In genomic region chr15:74817370-74817737, GRCh38 we compare ENCODE assay signal across 10 cellular contexts. TPM values are rescaled to one million over a fixed set of nuclear protein-coding genes. Genes with fewer than 3 reads are reported as not detected.
DNase-seq lines count a peak whose midpoint lies in the region; ATAC-seq and TF ChIP-seq lines count a peak whose summit lies in the region.
"Had no signal": no experiment of that assay in that cellular context is flagged by ENCODE, and none has a peak within 500 bp of the region (broad histone marks: within the 10 kb centered on the region; RNA-seq: fewer than 3 reads in every experiment).

No MANE protein-coding gene starts in this region.

- H3K27ac Mint-ChIP-seq in activated CD8-positive, alpha-beta memory T cell treated with anti-CD3 and anti-CD28 coated beads, Interleukin-2, amount 10 ng/mL, durations not matched to agents 7 days and 5 days, result no peak overlapping the region
- H3K27ac Mint-ChIP-seq: activated CD4-positive, alpha-beta T cell treated with anti-CD3 and anti-CD28 coated beads, Interleukin-2, amount 10 ng/mL, durations not matched to agents 24 days and 14 days had no signal

- H3K27ac ChIP-seq in HCT116 (ENCODE audit: low read depth, low read length) (no peak overlapping the region; the same call in 1 of the 2 replicates), gastroesophageal sphincter (peak overlapping the region in 3 of 4 donors; percentile 33 to 59 (median 49))

- CTCF ChIA-PET in HCT116 (lab: Charles Lee), result no interaction called here
- CTCF ChIA-PET in activated CD8-positive, alpha-beta memory T cell treated with anti-CD3 and anti-CD28 coated beads, Interleukin-2, amount 10 ng/mL, durations not matched to agents 7 days and 5 days (lab: Charles Lee), result interaction anchor here (1.1 to 9.2 kb wide), 3 partner anchors 10 to 47 kb away, joined by 5 to 53 read pairs (median 7); no protein-coding TSS in a partner anchor

- H3K9me3 ChIP-seq in HCT116 (ENCODE audit: control insufficient read depth in 1 of 2, insufficient read depth in 1 of 2, low read depth in 1 of 2, low read length in 2 of 2) (no peaks in the 10 kb centered on the region), gastroesophageal sphincter (no peaks in the 10 kb centered on the region)

- H3K27me3 ChIP-seq in HCT116 (ENCODE audit: insufficient read depth, low read length) (no peaks in the 10 kb centered on the region), gastroesophageal sphincter (peaks cover 4% of the 10 kb centered on the region)

- RAD21 ChIA-PET in HCT116 (lab: Charles Lee; ENCODE audit: low non-redundant PET in 1 of 2, low total read pairs in 2 of 2, uncharacterized antibody in 2 of 2, unreplicated experiment in 2 of 2), result interaction anchor here in 1 of 2 experiments (0.5 kb wide), 1 partner anchor 132 kb away, joined by 3 read pairs; no protein-coding TSS in a partner anchor

- no peak for ATAC-seq in HCT116
- peak; percentile 78 for ATAC-seq in gastroesophageal sphincter
- no peak for ATAC-seq in activated CD8-positive, alpha-beta memory T cell treated with anti-CD3 and anti-CD28 coated beads, Interleukin-2, amount 10 ng/mL, durations not matched to agents 7 days and 5 days
- ATAC-seq in HG02798 (IDR thresholded peaks at IDR 0.05; ENCODE audit: poor library complexity, unreplicated experiment), result no peak
- ATAC-seq in GM18517 (IDR thresholded peaks at IDR 0.05; ENCODE audit: unreplicated experiment), result no peak

- H3K4me3 ChIP-seq in HCT116 (replicated peaks in 1 of 2; ENCODE audit: low read depth in 1 of 2, low read length in 2 of 2), result no peak overlapping the region
- no peak overlapping the region for H3K4me3 ChIP-seq in gastroesophageal sphincter

- H3K36me3 ChIP-seq in HCT116 (ENCODE audit: control insufficient read depth in 1 of 2, insufficient read depth in 2 of 2, low read length in 2 of 2) (no peaks in the 10 kb centered on the region), gastroesophageal sphincter (no peaks in the 10 kb centered on the region)

- H3K9ac ChIP-seq in HCT116 (ENCODE audit: low read length), result no peak overlapping the region

- H4K20me1 ChIP-seq in HCT116 (ENCODE audit: insufficient read depth), result no peaks in the 10 kb centered on the region

- no peak for DNase-seq in HCT116 (ENCODE audit: low read depth, low spot score)
- peak; percentile 29 for DNase-seq in SHP77 treated with DMSO at 0.1 percent for 48 hours (lab: John Stamatoyannopoulos, UW)
- peak; percentile 13 for DNase-seq in renal cortical epithelial cell (ENCODE audit: low read depth)
- no peak for DNase-seq in activated CD8-positive, alpha-beta memory T cell treated with anti-CD3 and anti-CD28 coated beads, Interleukin-2, amount 10 ng/mL, durations not matched to agents 7 days and 5 days
- no peak for DNase-seq in NCI-H1930 (lab: John Stamatoyannopoulos, UW)
- DNase-seq: activated CD4-positive, alpha-beta T cell treated with anti-CD3 and anti-CD28 coated beads, Interleukin-2, amount 10 ng/mL, durations not matched to agents 24 days and 14 days had no signal

- TF ChIP-seq CTCF in HCT116 (IDR thresholded peaks at IDR 0.05 in 2 of 3, conservative IDR thresholded peaks at IDR 0.05 in 1 of 3; ENCODE audit: borderline replicate concordance in 1 of 3, insufficient read depth in 1 of 3, low read depth in 2 of 3, low read length in 2 of 3) (no peak), gastroesophageal sphincter (IDR thresholded peaks at IDR 0.05) (peak in 2 of 4 experiments; percentile 50 to 60)

- BruUV-seq in HCT116 (replicated peaks; lab: Mats Ljungman, UMichigan), result no TSS peak

- intact Hi-C loops in HCT116 (cut with micrococcal nuclease), result no loop called here

- TF ChIP-seq POLR2A in HCT116 (IDR thresholded peaks at IDR 0.05; ENCODE audit: borderline replicate concordance, extremely low read depth, insufficient read depth, insufficient read length), result no peak
- TF ChIP-seq POLR2A in gastroesophageal sphincter (IDR thresholded peaks at IDR 0.05), result no peak

- no peak for TF ChIP-seq EP300 in gastroesophageal sphincter (IDR thresholded peaks at IDR 0.05)

- H3K79me2 ChIP-seq in HCT116 (ENCODE audit: insufficient read depth, low read length), result no peaks in the 10 kb centered on the region

- 11% methylated on average over 8 of the region's 9 CpGs; no CpG with 5 or more reads in 1 of the 2 donors for WGBS in gastroesophageal sphincter (ENCODE audit: low coverage in 1 of 2), 2 donors

- H3K4me2 ChIP-seq in HCT116 (ENCODE audit: low read length), result peak overlapping the region; percentile 32; the same call in 1 of the 2 replicates

- no peaks in the 10 kb centered on the region for H3K9me2 ChIP-seq in HCT116 (ENCODE audit: insufficient read depth)

- no peak overlapping the region for H2AFZ ChIP-seq in HCT116 (ENCODE audit: low read depth, low read length, poor library complexity, severe bottlenecking)

- no peaks in the 10 kb centered on the region for H3K9me3 Mint-ChIP-seq in activated CD8-positive, alpha-beta memory T cell treated with anti-CD3 and anti-CD28 coated beads, Interleukin-2, amount 10 ng/mL, durations not matched to agents 7 days and 5 days (ENCODE audit: low read depth)
- H3K9me3 Mint-ChIP-seq: activated CD4-positive, alpha-beta T cell treated with anti-CD3 and anti-CD28 coated beads, Interleukin-2, amount 10 ng/mL, durations not matched to agents 24 days and 14 days had no signal

- TF ChIP-seq RAD21 in HCT116 (IDR thresholded peaks at IDR 0.05; ENCODE audit: low read depth), result no peak

- POLR2A ChIA-PET in HCT116 (lab: Charles Lee), result no interaction called here

- H3K36me3 Mint-ChIP-seq in activated CD8-positive, alpha-beta memory T cell treated with anti-CD3 and anti-CD28 coated beads, Interleukin-2, amount 10 ng/mL, durations not matched to agents 7 days and 5 days, result no peaks in the 10 kb centered on the region

- H3K4me1 Mint-ChIP-seq in activated CD8-positive, alpha-beta memory T cell treated with anti-CD3 and anti-CD28 coated beads, Interleukin-2, amount 10 ng/mL, durations not matched to agents 7 days and 5 days, result peaks cover 15% of the 10 kb centered on the region

- no peak overlapping the region for H3K4me3 Mint-ChIP-seq in activated CD8-positive, alpha-beta memory T cell treated with anti-CD3 and anti-CD28 coated beads, Interleukin-2, amount 10 ng/mL, durations not matched to agents 7 days and 5 days
- H3K4me3 Mint-ChIP-seq: activated CD4-positive, alpha-beta T cell treated with anti-CD3 and anti-CD28 coated beads, Interleukin-2, amount 10 ng/mL, durations not matched to agents 24 days and 14 days had no signal

- peaks cover 20 to 43% of the 10 kb centered on the region in 2 experiments for H3K4me1 ChIP-seq in HCT116 (ENCODE audit: control insufficient read depth in 1 of 2, insufficient read depth in 2 of 2, low read length in 2 of 2)
- H3K4me1 ChIP-seq in gastroesophageal sphincter, result peaks cover 0 to 44% (median 14%) of the 10 kb centered on the region in 3 donors

- no peaks in the 10 kb centered on the region for H3K27me3 Mint-ChIP-seq in activated CD8-positive, alpha-beta memory T cell treated with anti-CD3 and anti-CD28 coated beads, Interleukin-2, amount 10 ng/mL, durations not matched to agents 7 days and 5 days

TF ChIP-seq in HCT116, 20 proteins besides CTCF, POLR2A, EP300 and RAD21 (continues in another document):
- no peak for TF ChIP-seq JUND (IDR thresholded peaks at IDR 0.05)
- TF ChIP-seq ZBTB33 (IDR thresholded peaks at IDR 0.05; ENCODE audit: extremely low read depth, insufficient replicate concordance, low read length), result no peak
- TF ChIP-seq CBX3 (IDR thresholded peaks at IDR 0.05; ENCODE audit: low read depth), result no peak

RNA-seq across cellular contexts. Expression of gene LMAN1L, which starts 4.7 kb away (rescaled TPM):
- total RNA-seq in HCT116 (2021; ENCODE audit: unreplicated experiment) (0.17 TPM), gastroesophageal sphincter (under 1 TPM in 1 of 4 donors, not detected in 3; 0.27 TPM), renal cortical epithelial cell (not detected in 2 replicates)
- polyA plus RNA-seq in HCT116 (2012), result 0.01 and 0.06 TPM in 2 replicates
- total RNA-seq in activated CD8-positive, alpha-beta memory T cell treated with anti-CD3 and anti-CD28 coated beads, Interleukin-2, amount 10 ng/mL, durations not matched to agents 7 days and 5 days, result not detected
- total RNA-seq: fibroblast of lung had no signal
- polyA plus RNA-seq: fibroblast of lung had no signal

RNA-seq across cellular contexts. Expression of gene CPLX3, which starts 9.1 kb away (rescaled TPM):
- total RNA-seq in HCT116 (2021; ENCODE audit: unreplicated experiment) (not detected), gastroesophageal sphincter (not detected), renal cortical epithelial cell (not detected in 2 replicates)
- polyA plus RNA-seq in HCT116 (2012), result not detected in 2 replicates
- under 1 TPM in 1 of 2 experiments, not detected in 1; 0.35 TPM for total RNA-seq in activated CD8-positive, alpha-beta memory T cell treated with anti-CD3 and anti-CD28 coated beads, Interleukin-2, amount 10 ng/mL, durations not matched to agents 7 days and 5 days
- total RNA-seq: fibroblast of lung had no signal
- polyA plus RNA-seq: fibroblast of lung had no signal

RNA-seq across cellular contexts. Expression of gene ULK3, which starts 25.6 kb away (rescaled TPM):
- total RNA-seq in HCT116 (2021; ENCODE audit: unreplicated experiment) (48.4 TPM), gastroesophageal sphincter (10 to 100 TPM; 26.4 to 51.8 (median 32.7) TPM), renal cortical epithelial cell (13.4 and 20.4 TPM in 2 replicates)
- polyA plus RNA-seq in HCT116 (2012), result 39.5 and 45.9 TPM in 2 replicates
- 10 to 100 TPM; 48.5 to 58.6 TPM for total RNA-seq in activated CD8-positive, alpha-beta memory T cell treated with anti-CD3 and anti-CD28 coated beads, Interleukin-2, amount 10 ng/mL, durations not matched to agents 7 days and 5 days

RNA-seq across cellular contexts. Expression of gene CSK, which starts 35.5 kb away (rescaled TPM):
- total RNA-seq in HCT116 (2021; ENCODE audit: unreplicated experiment), result 72.2 TPM
- 56.2 and 62.3 TPM in 2 replicates for polyA plus RNA-seq in HCT116 (2012)
- 10 to 100 TPM in 3 of 4 donors, 1 to 10 TPM in 1; 8.4 to 23.1 (median 18.2) TPM for total RNA-seq in gastroesophageal sphincter
- total RNA-seq in renal cortical epithelial cell, result 28.5 and 58.4 TPM in 2 replicates
- 100 to 1,000 TPM; 349 to 369 TPM for total RNA-seq in activated CD8-positive, alpha-beta memory T cell treated with anti-CD3 and anti-CD28 coated beads, Interleukin-2, amount 10 ng/mL, durations not matched to agents 7 days and 5 days

RNA-seq across cellular contexts. Expression of gene SCAMP2, which starts 55.8 kb away (rescaled TPM):
- total RNA-seq in HCT116 (2021; ENCODE audit: unreplicated experiment), result 55.8 TPM
- polyA plus RNA-seq in HCT116 (2012), result 58.1 and 68.0 TPM in 2 replicates
- total RNA-seq in gastroesophageal sphincter, result 100 to 1,000 TPM in 1 of 4 donors, 10 to 100 TPM in 3; 45.6 to 111 (median 72.1) TPM
- total RNA-seq in renal cortical epithelial cell, result 19.4 and 64.5 TPM in 2 replicates
- total RNA-seq in activated CD8-positive, alpha-beta memory T cell treated with anti-CD3 and anti-CD28 coated beads, Interleukin-2, amount 10 ng/mL, durations not matched to agents 7 days and 5 days, result 100 to 1,000 TPM; 108 to 115 TPM

Comparison
In these comparisons a context has a peak if more than half of its experiments do, and no peak if none do; other contexts are left out.
1. DNase-seq: peak in SHP77 treated with DMSO at 0.1 percent for 48 hours (single experiment) and renal cortical epithelial cell (single experiment); none in HCT116 (single experiment), activated CD8-positive, alpha-beta memory T cell treated with anti-CD3 and anti-CD28 coated beads, Interleukin-2, amount 10 ng/mL, durations not matched to agents 7 days and 5 days (single experiment) and NCI-H1930 (0 of 2).